In genomic region chr10:5092848-5093790, GRCh38 we compare ENCODE assay signal across 17 cellular contexts. TPM values are rescaled to one million over a fixed set of nuclear protein-coding genes. Genes with fewer than 3 reads are reported as not detected.
DNase-seq lines count a peak whose midpoint lies in the region; ATAC-seq, FAIRE-seq and TF ChIP-seq lines count a peak whose summit lies in the region.
"Had no signal": no experiment of that assay in that cellular context is flagged by ENCODE, and none has a peak within 500 bp of the region (broad histone marks: within the 10 kb centered on the region; RNA-seq: fewer than 3 reads in every experiment).

No MANE protein-coding gene starts in this region.

- ATAC-seq in T-cell (replicated peaks in 1 of 4), result no peak
- no peak for ATAC-seq in HG03469 (IDR thresholded peaks at IDR 0.05; ENCODE audit: unreplicated experiment)

- 77% methylated on average over 6 of the region's 6 CpGs for WGBS in mammary epithelial cell (ENCODE audit: low coverage, missing lambda C conversion rate)

- intact Hi-C loops in mammary epithelial cell (cut with micrococcal nuclease) (no loop called here), kidney (cut with DNase I) (no loop called here)

- H4K20me1 ChIP-seq in mammary epithelial cell (ENCODE audit: insufficient read depth, low read length), result no peaks in the 10 kb centered on the region

- peaks cover 10 to 28% (median 11%) of the 10 kb centered on the region in 3 donors for H3K9me3 Mint-ChIP-seq in T-cell

- H2AFZ ChIP-seq in mammary epithelial cell (ENCODE audit: low read depth, low read length), result no peak overlapping the region

- BruUV-seq in mammary epithelial cell (replicated peaks; lab: Mats Ljungman, UMichigan), result no TSS peak

- H3K36me3 Mint-ChIP-seq in T-cell, result no peaks in the 10 kb centered on the region

- FAIRE-seq in kidney (lab: Jason Lieb, UNC), result peak; percentile 68
- FAIRE-seq: GM12891 had no signal

- dilution Hi-C loops in mammary epithelial cell (cut with HindIII; ENCODE audit: low sequenced_read_pairs), result no loop called here

- no peaks in the 10 kb centered on the region for H3K79me2 ChIP-seq in mammary epithelial cell (ENCODE audit: insufficient read depth, low read length)

- peaks cover 18% of the 10 kb centered on the region for H3K4me1 ChIP-seq in mammary epithelial cell (ENCODE audit: insufficient read depth, low read length)
- no peaks in the 10 kb centered on the region for H3K4me1 ChIP-seq in kidney (ENCODE audit: control insufficient read depth in 1 of 2, insufficient read depth in 1 of 2, low read depth in 1 of 2, low read length in 2 of 2)

- H3K4me1 Mint-ChIP-seq in T-cell, result peaks cover 5 to 10% (median 6%) of the 10 kb centered on the region in 3 donors

- H3K4me3 Mint-ChIP-seq in T-cell, result no peak overlapping the region

- DNase-seq in HT-29 (ENCODE audit: low spot score) (peak; percentile 48), mammary epithelial cell (no peak), kidney (no peak), renal cortical epithelial cell (ENCODE audit: low read depth) (peak; percentile 51), T-cell (no peak), medulla oblongata (ENCODE audit: extremely low spot score) (no peak)
- DNase-seq in activated T-cell treated with anti-CD3 and anti-CD28 coated beads, Interleukin-2, amount 50 U/mL, for 1 hour, result no peak
- DNase-seq: EL, GOT3, KG1, MV-4-11, NCI-H1417, NCI-H187 treated with DMSO at 0.1 percent for 48 hours, NCI-H226, NCI-H524 treated with DMSO at 0.1 percent for 48 hours had no signal

- peak overlapping the region; percentile 78 for H3K4me2 ChIP-seq in mammary epithelial cell (ENCODE audit: insufficient read depth, low read depth, low read length)

- no peak overlapping the region for H3K4me3 ChIP-seq in mammary epithelial cell (replicated peaks in 1 of 3; ENCODE audit: insufficient read depth in 1 of 3, low read depth in 2 of 3, low read length in 3 of 3)
- no peak overlapping the region for H3K4me3 ChIP-seq in kidney (ENCODE audit: low read length in 2 of 2)

- in situ Hi-C loops in mammary epithelial cell (cut with MboI; ENCODE audit: low sequenced_read_pairs in 2 of 2), result loop anchor here (5.0 to 10.0 kb wide), 2 partner anchors 246 to 248 kb away; no protein-coding TSS in a partner anchor

- no peak for TF ChIP-seq CTCF in mammary epithelial cell (conservative IDR thresholded peaks at IDR 0.05 in 1 of 2, IDR thresholded peaks at IDR 0.05 in 1 of 2; ENCODE audit: extremely low read depth in 1 of 2, insufficient read depth in 1 of 2, low read depth in 1 of 2, low read length in 2 of 2)
- TF ChIP-seq CTCF in kidney (IDR thresholded peaks at IDR 0.05; ENCODE audit: borderline replicate concordance, extremely low read depth, insufficient read depth), result no peak

- H3K27me3 Mint-ChIP-seq in T-cell, result peaks cover 10 to 20% of the 10 kb centered on the region in 2 donors

- H3K27me3 ChIP-seq in mammary epithelial cell (ENCODE audit: insufficient read depth, low read length), result no peaks in the 10 kb centered on the region

- CTCF ChIA-PET in mammary epithelial cell (lab: Charles Lee; ENCODE audit: low non-redundant PET) (no interaction called here), T-cell (lab: Charles Lee) (interaction anchor here in 1 of 2 donors (1.5 kb wide), 1 partner anchor 278 kb away, joined by 3 read pairs; no protein-coding TSS in a partner anchor)

- POLR2A ChIA-PET in T-cell (lab: Charles Lee), result no interaction called here

- no peak overlapping the region for H3K27ac Mint-ChIP-seq in T-cell

- H3K36me3 ChIP-seq in mammary epithelial cell (ENCODE audit: insufficient read depth, low read length) (no peaks in the 10 kb centered on the region), kidney (ENCODE audit: control insufficient read depth in 1 of 2, insufficient read depth in 2 of 2, low read length in 2 of 2) (peaks cover under 1 to 4% of the 10 kb centered on the region in 2 donors)

- no peak overlapping the region for H3K27ac ChIP-seq in mammary epithelial cell (ENCODE audit: insufficient read depth, low read depth, low read length)
- H3K27ac ChIP-seq in kidney (ENCODE audit: low read depth in 2 of 2, low read length in 2 of 2), result no peak overlapping the region

- H3K9me3 ChIP-seq in mammary epithelial cell (replicated peaks; ENCODE audit: insufficient read depth, low read length) (no peaks in the 10 kb centered on the region), kidney (ENCODE audit: control insufficient read depth in 1 of 2, low read length in 2 of 2) (no peaks in the 10 kb centered on the region)

- no peak overlapping the region for H3K9ac ChIP-seq in mammary epithelial cell (ENCODE audit: insufficient read depth, low read length)
- no peak overlapping the region for H3K9ac ChIP-seq in kidney (ENCODE audit: low read length in 2 of 2)

RNA-seq across cellular contexts. Expression of gene AKR1C3, which starts 1.1 kb away (rescaled TPM):
- 87.6 and 95.6 TPM in 2 replicates for total RNA-seq in HT-29 (2014; rRNA removed; shearing (Covaris generic))
- total RNA-seq in mammary epithelial cell, result 10 to 100 TPM; 18.8 to 50.7 TPM
- 54.6 TPM for polyA plus RNA-seq in mammary epithelial cell
- polyA minus RNA-seq in mammary epithelial cell, result 55.8 TPM
- 61.8 TPM for total RNA-seq in kidney
- 187 TPM for polyA plus RNA-seq in kidney (ENCODE audit: insufficient read depth, low read depth, low replicate concordance)
- total RNA-seq in renal cortical epithelial cell, result 69.8 and 71.9 TPM in 2 replicates
- 10 to 100 TPM in 1 of 5 donors, 1 to 10 TPM in 4; 1.1 to 13.6 (median 4.2) TPM for total RNA-seq in T-cell

Comparison
In these comparisons a context has a peak if more than half of its experiments do, and no peak if none do; other contexts are left out.
1. DNase-seq: peak in HT-29 (single experiment) and renal cortical epithelial cell (single experiment); none in mammary epithelial cell (single experiment), kidney (single experiment), activated T-cell treated with anti-CD3 and anti-CD28 coated beads, Interleukin-2, amount 50 U/mL, for 1 hour (single experiment), T-cell (0 of 34) and medulla oblongata (single experiment).